In genomic region chr17:31900877-31901276, GRCh38 we compare ENCODE assay signal across 8 cellular contexts. TPM values are rescaled to one million over a fixed set of nuclear protein-coding genes. Genes with fewer than 3 reads are reported as not detected.
DNase-seq lines count a peak whose midpoint lies in the region; ATAC-seq and TF ChIP-seq lines count a peak whose summit lies in the region.

No MANE protein-coding gene starts in this region.

- intact Hi-C loops in Panc1 (cut with micrococcal nuclease; ENCODE audit: unreplicated experiment) = no loop called here

- no peaks in the 10 kb centered on the region for H3K9me3 ChIP-seq in Panc1 (ENCODE audit: control insufficient read depth, insufficient read depth, low read depth, low read length)
- H3K9me3 ChIP-seq in skeletal muscle tissue (ENCODE audit: control insufficient read depth in 3 of 3, low read length in 3 of 3) = no peaks in the 10 kb centered on the region

- ATAC-seq in GM21825 (IDR thresholded peaks at IDR 0.05; ENCODE audit: unreplicated experiment) = peak; percentile 3
- ATAC-seq in Panc1 = peak; percentile 5; the same call in 1 of the 2 replicates
- no peak for ATAC-seq in HG02852 (IDR thresholded peaks at IDR 0.05; ENCODE audit: unreplicated experiment)

- CTCF ChIA-PET in Panc1 (lab: Charles Lee) = interaction anchor here (0.5 to 0.9 kb wide), 3 partner anchors 10 to 78 kb away, joined by 3 to 5 read pairs (median 4); no protein-coding TSS in a partner anchor

- H3K27ac ChIP-seq in Panc1 (ENCODE audit: low read length) (peak overlapping the region; percentile 95), skeletal muscle tissue (ENCODE audit: low read depth, low read length) (peak overlapping the region; percentile 41)

- POLR2A ChIA-PET in Panc1 (lab: Charles Lee) = interaction anchor here (0.6 to 1.0 kb wide), 3 partner anchors 17 to 30 kb away, joined by 3 to 9 read pairs (median 3); no protein-coding TSS in a partner anchor

- peak overlapping the region; percentile 80 to 88 (median 84) for H3K9ac ChIP-seq in skeletal muscle tissue (ENCODE audit: low read depth in 1 of 3, low read length in 3 of 3)

- H3K4me3 ChIP-seq in Panc1 (ENCODE audit: low read depth in 2 of 2, low read length in 2 of 2) (peak overlapping the region; percentile 74 to 88), fibroblast of villous mesenchyme (ENCODE audit: low read depth, low read length) (peak overlapping the region; percentile 94), skeletal muscle tissue (ENCODE audit: low read length in 3 of 3) (peak overlapping the region; percentile 84 to 97 (median 92))

- H3K27me3 ChIP-seq in Panc1 (ENCODE audit: control insufficient read depth, insufficient read depth, low read length) = no peaks in the 10 kb centered on the region
- H3K27me3 ChIP-seq in skeletal muscle tissue (ENCODE audit: control insufficient read depth in 3 of 3, insufficient read depth in 3 of 3, low read length in 3 of 3) = no peaks in the 10 kb centered on the region

- in situ Hi-C loops in Panc1 (cut with HindIII; ENCODE audit: low pct_unique_long_range_greater_than_20kb, low sequenced_read_pairs) = no loop called here

- TF ChIP-seq CTCF in Panc1 (IDR thresholded peaks at IDR 0.05) (no peak), fibroblast of villous mesenchyme (IDR thresholded peaks at IDR 0.05; ENCODE audit: insufficient read depth, low read depth, low read length) (no peak)

- H3K4me1 ChIP-seq in Panc1 (ENCODE audit: control insufficient read depth, insufficient read depth, low read length) = no peaks in the 10 kb centered on the region; the same call in 1 of the 2 replicates
- H3K4me1 ChIP-seq in skeletal muscle tissue (ENCODE audit: control insufficient read depth in 3 of 3, insufficient read depth in 3 of 3, low read length in 3 of 3) = peaks cover 4 to 10% (median 6%) of the 10 kb centered on the region in 3 donors

- DNase-seq in Panc1 (ENCODE audit: low read depth, low spot score) (no peak), fibroblast of villous mesenchyme (ENCODE audit: low read depth) (peak; percentile 51), NCI-H510A (lab: John Stamatoyannopoulos, UW) (no peak), RPMI8226 (no peak), NCI-H2081 (lab: John Stamatoyannopoulos, UW) (no peak)

- H3K36me3 ChIP-seq in Panc1 (ENCODE audit: control insufficient read depth, insufficient read depth, low read length) = peaks cover 7% of the 10 kb centered on the region
- peaks cover 11 to 22% (median 18%) of the 10 kb centered on the region in 3 donors for H3K36me3 ChIP-seq in skeletal muscle tissue (ENCODE audit: control insufficient read depth in 3 of 3, insufficient read depth in 3 of 3, low read length in 3 of 3)

- BruUV-seq in Panc1 (replicated peaks; lab: Mats Ljungman, UMichigan) = TSS peak; percentile 95

RNA-seq across cellular contexts. Expression of gene UTP6, which starts 0.6 kb away (rescaled TPM):
- total RNA-seq in Panc1 (2021; ENCODE audit: unreplicated experiment) = 131 TPM
- polyA plus RNA-seq in Panc1 (2012; ENCODE audit: insufficient read length) = 65.1 TPM
- total RNA-seq in fibroblast of villous mesenchyme = 32.2 and 41.5 TPM in 2 replicates
- 25.1 TPM for total RNA-seq in skeletal muscle tissue

RNA-seq across cellular contexts. Expression of gene SUZ12, which starts 35.9 kb away (rescaled TPM):
- total RNA-seq in Panc1 (2021; ENCODE audit: unreplicated experiment) = 68.3 TPM
- 20.1 TPM for polyA plus RNA-seq in Panc1 (2012; ENCODE audit: insufficient read length)
- 20.0 and 29.4 TPM in 2 replicates for total RNA-seq in fibroblast of villous mesenchyme
- 16.7 TPM for total RNA-seq in skeletal muscle tissue

RNA-seq across cellular contexts. Expression of gene COPRS, which starts 41.8 kb away (rescaled TPM):
- total RNA-seq in Panc1 (2021; ENCODE audit: unreplicated experiment) (152 TPM), fibroblast of villous mesenchyme (64.3 and 84.7 TPM in 2 replicates), skeletal muscle tissue (39.7 TPM)
- polyA plus RNA-seq in Panc1 (2012; ENCODE audit: insufficient read length) = 122 TPM
